In the genomic region with DNA sequence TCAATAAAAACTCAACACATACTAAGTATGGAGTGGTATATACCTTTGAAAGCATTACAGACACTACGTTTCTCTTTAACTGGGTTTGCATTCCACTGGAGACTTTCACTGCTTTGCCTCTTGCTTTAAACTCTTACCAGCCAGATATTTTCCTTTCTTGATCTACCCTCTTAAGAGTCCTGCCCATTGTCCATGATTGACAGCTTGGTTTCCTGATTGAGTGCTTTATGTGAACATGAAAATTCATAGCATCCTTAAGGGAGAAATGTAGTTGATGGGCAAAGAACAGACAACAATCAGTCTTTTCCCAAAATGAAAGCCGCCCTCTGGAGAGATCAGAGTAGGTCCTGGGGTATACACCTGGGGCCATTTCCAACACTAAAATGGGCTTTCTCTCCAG, we compare ENCODE assay signal across 1 cellular context.
TF ChIP-seq lines count a peak whose summit lies in the region.

No MANE protein-coding gene starts in this region.

TF ChIP-seq in H1, 55 proteins besides CTCF, POLR2A, EP300 and RAD21 (continued from another document):
- TF ChIP-seq, protein P1, sequence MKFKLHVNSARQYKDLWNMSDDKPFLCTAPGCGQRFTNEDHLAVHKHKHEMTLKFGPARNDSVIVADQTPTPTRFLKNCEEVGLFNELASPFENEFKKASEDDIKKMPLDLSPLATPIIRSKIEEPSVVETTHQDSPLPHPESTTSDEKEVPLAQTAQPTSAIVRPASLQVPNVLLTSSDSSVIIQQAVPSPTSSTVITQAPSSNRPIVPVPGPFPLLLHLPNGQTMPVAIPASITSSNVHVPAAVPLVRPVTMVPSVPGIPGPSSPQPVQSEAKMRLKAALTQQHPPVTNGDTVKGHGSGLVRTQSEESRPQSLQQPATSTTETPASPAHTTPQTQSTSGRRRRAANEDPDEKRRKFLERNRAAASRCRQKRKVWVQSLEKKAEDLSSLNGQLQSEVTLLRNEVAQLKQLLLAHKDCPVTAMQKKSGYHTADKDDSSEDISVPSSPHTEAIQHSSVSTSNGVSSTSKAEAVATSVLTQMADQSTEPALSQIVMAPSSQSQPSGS (IDR thresholded peaks at IDR 0.05; ENCODE audit: low read length) = no peak
- TF ChIP-seq JUN (IDR thresholded peaks at IDR 0.05; ENCODE audit: low read depth, low read length) = no peak
- no peak for TF ChIP-seq POLR2AphosphoS5 (IDR thresholded peaks at IDR 0.05; ENCODE audit: low read depth, low read length)
- TF ChIP-seq KDM5A (IDR thresholded peaks at IDR 0.05; ENCODE audit: low read length) = no peak
- TF ChIP-seq RXRA (IDR thresholded peaks at IDR 0.05; ENCODE audit: insufficient read depth, low read depth, low read length) = no peak
- TF ChIP-seq FOSL1 (IDR thresholded peaks at IDR 0.05; ENCODE audit: insufficient read depth, low read depth, low read length) = no peak
- no peak for TF ChIP-seq PHF8 (conservative IDR thresholded peaks at IDR 0.05; ENCODE audit: low read depth, low read length)
- TF ChIP-seq RBBP5 (IDR thresholded peaks at IDR 0.05; ENCODE audit: borderline replicate concordance, low read depth, low read length) = no peak
- no peak for TF ChIP-seq SP4 (IDR thresholded peaks at IDR 0.05; ENCODE audit: low read length)
- no peak for TF ChIP-seq NRF1 (IDR thresholded peaks at IDR 0.05; ENCODE audit: low read depth, low read length)
- no peak for TF ChIP-seq SRF (IDR thresholded peaks at IDR 0.05; ENCODE audit: low read depth, low read length)
- TF ChIP-seq SIN3A (conservative IDR thresholded peaks at IDR 0.05 in 1 of 2, IDR thresholded peaks at IDR 0.05 in 1 of 2; ENCODE audit: low read depth in 1 of 2, low read length in 2 of 2) = no peak
